Comparison of ENCODE assay signal across 1 cellular context in the genomic region with DNA sequence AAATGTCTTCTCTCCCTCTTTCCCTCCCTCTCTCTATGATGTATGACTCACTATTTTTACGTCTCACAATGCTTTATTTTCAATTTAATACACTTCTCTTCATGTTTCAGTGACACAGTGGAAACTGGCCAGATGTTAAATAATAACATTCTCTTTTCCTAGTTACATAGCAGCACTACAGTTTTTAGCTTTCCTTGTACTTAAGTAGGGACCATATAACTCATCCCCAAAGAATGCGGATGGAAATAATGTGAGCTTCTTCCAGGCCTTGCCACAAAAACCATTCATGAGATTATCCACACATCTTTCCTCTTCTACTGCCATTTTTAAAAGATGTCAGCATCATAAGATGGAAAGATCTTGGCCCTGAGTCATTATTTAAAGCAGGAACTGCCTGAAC.
TF ChIP-seq lines count a peak whose summit lies in the region.

No MANE protein-coding gene starts in this region.

TF ChIP-seq in endothelial cell of umbilical vein, 7 proteins besides CTCF, POLR2A, EP300 and RAD21:
- TF ChIP-seq POLR2AphosphoS5 (IDR thresholded peaks at IDR 0.05; ENCODE audit: insufficient read depth, low read depth, low read length) (no peak), MYC (IDR thresholded peaks at IDR 0.05; ENCODE audit: low read depth, low read length) (no peak), FOS (IDR thresholded peaks at IDR 0.05; ENCODE audit: borderline replicate concordance, insufficient read depth, low read length) (peak; percentile 66), JUN (IDR thresholded peaks at IDR 0.05; ENCODE audit: borderline replicate concordance, insufficient read depth, insufficient read length, low read depth) (peak; percentile 40), GATA2 (IDR thresholded peaks at IDR 0.05; ENCODE audit: insufficient read depth, insufficient read length, low read depth, low read length) (peak; percentile 54), EZH2 (IDR thresholded peaks at IDR 0.05; ENCODE audit: borderline replicate concordance, low read depth, low read length, severe bottlenecking) (no peak), MAX (IDR thresholded peaks at IDR 0.05; ENCODE audit: insufficient read depth, insufficient read length) (no peak)
